Comparison of ENCODE assay signal across 16 cellular contexts in genomic region chr13:62837895-62838294, GRCh38.
"Had no signal": no experiment of that assay in that cellular context is flagged by ENCODE, and none has a peak within 500 bp of the region (broad histone marks: within the 10 kb centered on the region; RNA-seq: fewer than 3 reads in every experiment).

No MANE protein-coding gene starts in this region.

- H3K27me3 ChIP-seq: gastroesophageal sphincter, sigmoid colon, suprapubic skin, upper lobe of left lung had no signal

- DNase-seq: activated CD4-positive, alpha-beta memory T cell treated with anti-CD3 and anti-CD28 coated beads, Interleukin-2, amount 10 ng/mL, durations not matched to agents 7 days and 5 days; activated CD4-positive, alpha-beta T cell treated with anti-CD3 and anti-CD28 coated beads for 36 hours; activated gamma-delta T cell; activated T-cell treated with anti-CD3 and anti-CD28 coated beads, Interleukin-2, amount 50 U/mL, for 48 hours; aorta; kidney; left ventricle myocardium superior; mesendoderm; sigmoid colon; stimulated activated CD4-positive, alpha-beta T cell treated with anti-CD3 and anti-CD28 coated beads, Interleukin-12 subunit alpha, Interleukin-12 subunit beta, amount 100 ng/mL, for 4 hours; stimulated activated CD4-positive, alpha-beta T cell treated with anti-CD3 and anti-CD28 coated beads, Interleukin-2, amount 100 ng/mL, for 48 hours; stimulated activated naive CD8-positive, alpha-beta T cell treated with anti-CD3 and anti-CD28 coated beads, Interleukin-15, Interleukin-2, amounts not matched to agents 100 U/mL and 50 U/mL, for 24 hours; upper lobe of left lung had no signal

- H3K27ac ChIP-seq: gastroesophageal sphincter, sigmoid colon, suprapubic skin, upper lobe of left lung, VCaP had no signal

- H3K36me3 ChIP-seq: gastroesophageal sphincter, sigmoid colon, suprapubic skin, upper lobe of left lung had no signal

- H3K9me3 ChIP-seq: gastroesophageal sphincter, sigmoid colon, suprapubic skin, upper lobe of left lung had no signal

- H3K4me3 ChIP-seq: gastroesophageal sphincter, sigmoid colon, suprapubic skin, upper lobe of left lung had no signal

- FAIRE-seq: kidney had no signal

- H3K4me1 ChIP-seq: gastroesophageal sphincter, sigmoid colon, suprapubic skin, upper lobe of left lung had no signal

- ATAC-seq: activated CD4-positive, alpha-beta T cell treated with anti-CD3 and anti-CD28 coated beads for 36 hours; gastroesophageal sphincter; left ventricle myocardium superior; stimulated activated naive CD8-positive, alpha-beta T cell treated with anti-CD3 and anti-CD28 coated beads, Interleukin-15, Interleukin-2, amounts not matched to agents 100 U/mL and 50 U/mL, for 24 hours had no signal
